ENCODE assay signal across 1 cellular context in genomic region chr2:237433920-237434319, GRCh38.
TF ChIP-seq lines count a peak whose summit lies in the region.

No MANE protein-coding gene starts in this region.

TF ChIP-seq in GM23338, 12 proteins besides CTCF, POLR2A, EP300 and RAD21 (continued from another document):
- TF ChIP-seq, protein P1, sequence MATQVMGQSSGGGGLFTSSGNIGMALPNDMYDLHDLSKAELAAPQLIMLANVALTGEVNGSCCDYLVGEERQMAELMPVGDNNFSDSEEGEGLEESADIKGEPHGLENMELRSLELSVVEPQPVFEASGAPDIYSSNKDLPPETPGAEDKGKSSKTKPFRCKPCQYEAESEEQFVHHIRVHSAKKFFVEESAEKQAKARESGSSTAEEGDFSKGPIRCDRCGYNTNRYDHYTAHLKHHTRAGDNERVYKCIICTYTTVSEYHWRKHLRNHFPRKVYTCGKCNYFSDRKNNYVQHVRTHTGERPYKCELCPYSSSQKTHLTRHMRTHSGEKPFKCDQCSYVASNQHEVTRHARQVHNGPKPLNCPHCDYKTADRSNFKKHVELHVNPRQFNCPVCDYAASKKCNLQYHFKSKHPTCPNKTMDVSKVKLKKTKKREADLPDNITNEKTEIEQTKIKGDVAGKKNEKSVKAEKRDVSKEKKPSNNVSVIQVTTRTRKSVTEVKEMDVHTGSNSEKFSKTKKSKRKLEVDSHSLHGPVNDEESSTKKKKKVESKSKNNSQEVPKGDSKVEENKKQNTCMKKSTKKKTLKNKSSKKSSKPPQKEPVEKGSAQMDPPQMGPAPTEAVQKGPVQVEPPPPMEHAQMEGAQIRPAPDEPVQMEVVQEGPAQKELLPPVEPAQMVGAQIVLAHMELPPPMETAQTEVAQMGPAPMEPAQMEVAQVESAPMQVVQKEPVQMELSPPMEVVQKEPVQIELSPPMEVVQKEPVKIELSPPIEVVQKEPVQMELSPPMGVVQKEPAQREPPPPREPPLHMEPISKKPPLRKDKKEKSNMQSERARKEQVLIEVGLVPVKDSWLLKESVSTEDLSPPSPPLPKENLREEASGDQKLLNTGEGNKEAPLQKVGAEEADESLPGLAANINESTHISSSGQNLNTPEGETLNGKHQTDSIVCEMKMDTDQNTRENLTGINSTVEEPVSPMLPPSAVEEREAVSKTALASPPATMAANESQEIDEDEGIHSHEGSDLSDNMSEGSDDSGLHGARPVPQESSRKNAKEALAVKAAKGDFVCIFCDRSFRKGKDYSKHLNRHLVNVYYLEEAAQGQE (IDR thresholded peaks at IDR 0.05; ENCODE audit: unreplicated experiment), result no peak
- TF ChIP-seq EZH2 (IDR thresholded peaks at IDR 0.05; ENCODE audit: low read depth, unreplicated experiment) (no peak), ETS1 (IDR thresholded peaks at IDR 0.05) (no peak), ZNF462 (CRISPR knock-in tag; IDR thresholded peaks at IDR 0.05) (no peak), CREB1 (CRISPR knock-in tag; IDR thresholded peaks at IDR 0.05; ENCODE audit: low read depth) (no peak)
